ENCODE assay signal across 30 cellular contexts in genomic region chr2:27130396-27130795, GRCh38. TPM values are rescaled to one million over a fixed set of nuclear protein-coding genes. Genes with fewer than 3 reads are reported as not detected.
"Had no signal": no experiment of that assay in that cellular context is flagged by ENCODE, and none has a peak within 500 bp of the region (broad histone marks: within the 10 kb centered on the region; RNA-seq: fewer than 3 reads in every experiment).

No MANE protein-coding gene starts in this region.

- H3K27ac Mint-ChIP-seq: activated naive CD4-positive, alpha-beta T cell treated with anti-CD3 and anti-CD28 coated beads, Interleukin-2, amount 10 ng/mL, durations not matched to agents 7 days and 5 days; activated naive CD8-positive, alpha-beta T cell treated with anti-CD3 and anti-CD28 coated beads, Interleukin-2, amount 10 ng/mL, durations not matched to agents 7 days and 5 days; activated T-cell treated with anti-CD3 and anti-CD28 coated beads, Interleukin-2, amount 50 U/mL, for 72 hours; activated T-helper 2 cell treated with anti-CD3 and anti-CD28 coated beads, Interferon-gamma antibody, Interleukin-2, Interleukin-4, amounts not matched to agents 10 μg/mL and 5 μg/mL and 100 μg/mL, durations not matched to agents 14 hours and 24 hours and 36 hours had no signal

- H3K4me3 Mint-ChIP-seq: activated naive CD4-positive, alpha-beta T cell treated with anti-CD3 and anti-CD28 coated beads, Interleukin-2, amount 10 ng/mL, durations not matched to agents 7 days and 5 days; activated naive CD8-positive, alpha-beta T cell treated with anti-CD3 and anti-CD28 coated beads, Interleukin-2, amount 10 ng/mL, durations not matched to agents 7 days and 5 days; activated T-cell treated with anti-CD3 and anti-CD28 coated beads, Interleukin-2, amount 50 U/mL, for 72 hours had no signal

- H3K9me3 ChIP-seq: breast epithelium, SJCRH30 had no signal

- H3K36me3 ChIP-seq: breast epithelium had no signal

- H3K27me3 ChIP-seq: breast epithelium, SJCRH30 had no signal

- DNase-seq: activated CD4-positive, alpha-beta T cell treated with anti-CD3 and anti-CD28 coated beads for 48 hours; activated CD4-positive, alpha-beta T cell treated with anti-CD3 and anti-CD28 coated beads, Interleukin-2, amount 50 U/mL, for 4 hours; activated CD8-positive, alpha-beta memory T cell treated with anti-CD3 and anti-CD28 coated beads for 24 hours; activated gamma-delta T cell treated with Interleukin-2 at 50 U/mL for 16 hours; activated naive CD4-positive, alpha-beta T cell treated with anti-CD3 and anti-CD28 coated beads, Interleukin-2, amount 10 ng/mL, durations not matched to agents 7 days and 5 days; activated naive CD8-positive, alpha-beta T cell treated with anti-CD3 and anti-CD28 coated beads, Interleukin-2, amount 10 ng/mL, durations not matched to agents 7 days and 5 days; activated T-cell treated with anti-CD3 and anti-CD28 coated beads, Interleukin-2, amount 50 U/mL, for 72 hours; aorta; caudate nucleus; NCI-H1092; NCI-H1417; NCI-H1694; NCI-H2029; NCI-H345; NCI-H510A; NCI-H526 treated with DMSO at 0.1 percent for 48 hours; NCI-H82; SJCRH30; SW 1271 had no signal

- H3K9me3 Mint-ChIP-seq: activated naive CD4-positive, alpha-beta T cell treated with anti-CD3 and anti-CD28 coated beads, Interleukin-2, amount 10 ng/mL, durations not matched to agents 7 days and 5 days; activated naive CD8-positive, alpha-beta T cell treated with anti-CD3 and anti-CD28 coated beads, Interleukin-2, amount 10 ng/mL, durations not matched to agents 7 days and 5 days; activated T-cell treated with anti-CD3 and anti-CD28 coated beads, Interleukin-2, amount 50 U/mL, for 72 hours; activated T-helper 2 cell treated with anti-CD3 and anti-CD28 coated beads, Interferon-gamma antibody, Interleukin-2, Interleukin-4, amounts not matched to agents 10 μg/mL and 5 μg/mL and 100 μg/mL, durations not matched to agents 14 hours and 24 hours and 36 hours had no signal

- H3K4me2 ChIP-seq: KMS-11 had no signal

- H3K4me3 ChIP-seq: breast epithelium, SJCRH30 had no signal

- H3K27ac ChIP-seq: KMS-11, SJCRH30 had no signal

- H3K27me3 Mint-ChIP-seq: activated naive CD8-positive, alpha-beta T cell treated with anti-CD3 and anti-CD28 coated beads, Interleukin-2, amount 10 ng/mL, durations not matched to agents 7 days and 5 days had no signal

- H3K9ac ChIP-seq: KMS-11 had no signal

- ATAC-seq: activated CD4-positive, CD25-positive, alpha-beta regulatory T cell treated with anti-CD3 and anti-CD28 coated beads, Interleukin-2, amount 50 U/mL, for 24 hours; activated T-cell treated with anti-CD3 and anti-CD28 coated beads, Interleukin-2, amount 50 U/mL, for 72 hours; Right ventricle myocardium inferior; SK-N-SH treated with all-trans-retinoic acid at 6 μM for 48 hours had no signal

RNA-seq across cellular contexts. Expression of gene ABHD1, which starts 6.8 kb away (rescaled TPM):
- total RNA-seq: MCF 10A, OCI-LY7, SJCRH30 had no signal

RNA-seq across cellular contexts. Expression of gene PRR30, which starts 8.8 kb away (rescaled TPM):
- total RNA-seq: activated naive CD8-positive, alpha-beta T cell treated with anti-CD3 and anti-CD28 coated beads, Interleukin-2, amount 10 ng/mL, durations not matched to agents 7 days and 5 days; activated T-cell treated with anti-CD3 and anti-CD28 coated beads, Interleukin-2, amount 50 U/mL, for 72 hours; activated T-helper 2 cell treated with anti-CD3 and anti-CD28 coated beads, Interferon-gamma antibody, Interleukin-2, Interleukin-4, amounts not matched to agents 10 μg/mL and 5 μg/mL and 100 μg/mL, durations not matched to agents 14 hours and 24 hours and 36 hours; aorta; breast epithelium; cerebellum; MCF 10A; OCI-LY7; Right ventricle myocardium inferior; RPMI7951; SJCRH30; T-helper 1 cell treated with Interleukin-12 subunit alpha and Interleukin-12 subunit beta and Interleukin-4 antibody, amounts not matched to agents 30 ng/mL and 1 ng/mL, for 36 hours had no signal
- polyA plus RNA-seq: aorta had no signal

RNA-seq across cellular contexts. Expression of gene CGREF1, which starts 11.5 kb away (rescaled TPM):
- total RNA-seq: OCI-LY7, SJCRH30 had no signal

RNA-seq across cellular contexts. Expression of gene TCF23, which starts 18.4 kb away (rescaled TPM):
- total RNA-seq: activated naive CD8-positive, alpha-beta T cell treated with anti-CD3 and anti-CD28 coated beads, Interleukin-2, amount 10 ng/mL, durations not matched to agents 7 days and 5 days; activated T-cell treated with anti-CD3 and anti-CD28 coated beads, Interleukin-2, amount 50 U/mL, for 72 hours; activated T-helper 2 cell treated with anti-CD3 and anti-CD28 coated beads, Interferon-gamma antibody, Interleukin-2, Interleukin-4, amounts not matched to agents 10 μg/mL and 5 μg/mL and 100 μg/mL, durations not matched to agents 14 hours and 24 hours and 36 hours; breast epithelium; cerebellum; MCF 10A; RPMI7951; SJCRH30 had no signal
- polyA plus RNA-seq: aorta had no signal
